Comparison of ENCODE assay signal across 12 cellular contexts in genomic region chr7:92614586-92615237, GRCh38. TPM values are rescaled to one million over a fixed set of nuclear protein-coding genes. Genes with fewer than 3 reads are reported as not detected.
DNase-seq lines count a peak whose midpoint lies in the region; ATAC-seq, FAIRE-seq and TF ChIP-seq lines count a peak whose summit lies in the region.
"Had no signal": no experiment of that assay in that cellular context is flagged by ENCODE, and none has a peak within 500 bp of the region (broad histone marks: within the 10 kb centered on the region; RNA-seq: fewer than 3 reads in every experiment).

No MANE protein-coding gene starts in this region.

- no peak overlapping the region for H2BK5ac ChIP-seq in neuronal stem cell (ENCODE audit: low read length)

- TF ChIP-seq CTCF in BE2C (IDR thresholded peaks at IDR 0.05; ENCODE audit: low read depth, low read length) = no peak
- no peak for TF ChIP-seq CTCF in astrocyte (IDR thresholded peaks at IDR 0.05; ENCODE audit: insufficient read depth, low read depth, low read length)

- H3K4me2 ChIP-seq in astrocyte (ENCODE audit: low read length) (no peak overlapping the region), neuronal stem cell (ENCODE audit: insufficient read depth, low read length, poor library complexity, severe bottlenecking) (no peak overlapping the region)

- no peaks in the 10 kb centered on the region for H3K9me3 Mint-ChIP-seq in astrocyte (ENCODE audit: unreplicated experiment)
- H3K9me3 Mint-ChIP-seq: immature natural killer cell had no signal

- H3K4me1 ChIP-seq in BE2C (peaks cover 5% of the 10 kb centered on the region; the same call in 1 of the 2 replicates), astrocyte (ENCODE audit: insufficient read depth, low read length) (peaks cover 8% of the 10 kb centered on the region), neuronal stem cell (ENCODE audit: control insufficient read depth in 2 of 2, insufficient read depth in 1 of 2, low read depth in 1 of 2, low read length in 2 of 2) (no peaks in the 10 kb centered on the region)
- H3K4me1 ChIP-seq: parathyroid adenoma, upper lobe of right lung had no signal

- H3K14ac ChIP-seq in neuronal stem cell (ENCODE audit: low read length) = no peak overlapping the region

- H3K79me2 ChIP-seq in astrocyte (ENCODE audit: insufficient read depth, low read length) = peaks cover 5% of the 10 kb centered on the region
- H3K79me2 ChIP-seq: parathyroid adenoma had no signal

- DNase-seq in BE2C = peak; percentile 37
- peak; percentile 33 for DNase-seq in NAMALWA (ENCODE audit: low spot score)
- DNase-seq in astrocyte (ENCODE audit: low read depth) = no peak
- no peak for DNase-seq in left colon
- DNase-seq in neuronal stem cell (ENCODE audit: low spot score) = no peak
- DNase-seq: DMS153, immature natural killer cell, upper lobe of right lung had no signal

- H3K9me3 ChIP-seq in BE2C (no peaks in the 10 kb centered on the region), astrocyte (ENCODE audit: insufficient read depth, low read depth, low read length) (no peaks in the 10 kb centered on the region), neuronal stem cell (replicated peaks in 1 of 2; ENCODE audit: control insufficient read depth in 2 of 2, insufficient read depth in 1 of 2, low read depth in 1 of 2, low read length in 2 of 2) (no peaks in the 10 kb centered on the region)
- H3K9me3 ChIP-seq: upper lobe of right lung had no signal

- H3K79me1 ChIP-seq in neuronal stem cell (ENCODE audit: low read depth, low read length) = no peaks in the 10 kb centered on the region

- peaks cover 9% of the 10 kb centered on the region for H4K20me1 ChIP-seq in astrocyte (ENCODE audit: insufficient read depth, low read length)

- H3K36me3 ChIP-seq in BE2C (peaks cover 48% of the 10 kb centered on the region), astrocyte (ENCODE audit: insufficient read depth, low read length) (peaks cover 54% of the 10 kb centered on the region), neuronal stem cell (replicated peaks in 1 of 2; ENCODE audit: control insufficient read depth in 2 of 2, insufficient read depth in 2 of 2, low read length in 2 of 2) (peaks cover 0 to 54% of the 10 kb centered on the region in 2 donors)

- H3K23ac ChIP-seq in neuronal stem cell (ENCODE audit: low read depth, low read length, poor library complexity) = no peak overlapping the region

- no peak overlapping the region for H2BK12ac ChIP-seq in neuronal stem cell (ENCODE audit: low read length)

- no peak for FAIRE-seq in astrocyte (lab: Jason Lieb, UNC)

- H3K4me1 Mint-ChIP-seq in astrocyte (ENCODE audit: low read depth, unreplicated experiment) = peaks cover 14% of the 10 kb centered on the region
- H3K4me1 Mint-ChIP-seq: immature natural killer cell had no signal

- WGBS in neuronal stem cell (ENCODE audit: extremely low coverage in 2 of 2, insufficient read length in 2 of 2, insufficient replicate concordance in 1 of 2), 2 donors = no CpG with 5 or more reads among the region's 7 CpGs

- peak; percentile 40 for ATAC-seq in left colon
- no peak for ATAC-seq in GM18909 (IDR thresholded peaks at IDR 0.05; ENCODE audit: poor library complexity, unreplicated experiment)
- ATAC-seq in GM18498 (IDR thresholded peaks at IDR 0.05; ENCODE audit: unreplicated experiment) = no peak
- no peak for ATAC-seq in HG02938 (IDR thresholded peaks at IDR 0.05; ENCODE audit: unreplicated experiment)
- ATAC-seq: upper lobe of right lung had no signal

- H3K18ac ChIP-seq in neuronal stem cell (ENCODE audit: low read length) = no peak overlapping the region

- no peaks in the 10 kb centered on the region for H3K27me3 ChIP-seq in BE2C
- H3K27me3 ChIP-seq in astrocyte (ENCODE audit: insufficient read depth, low read length) = no peaks in the 10 kb centered on the region
- H3K27me3 ChIP-seq in neuronal stem cell (ENCODE audit: control insufficient read depth in 3 of 3, insufficient read depth in 3 of 3, low read depth in 1 of 3, low read length in 3 of 3) = no peaks in the 10 kb centered on the region
- H3K27me3 ChIP-seq: upper lobe of right lung had no signal

- no peak overlapping the region for H4K8ac ChIP-seq in neuronal stem cell (ENCODE audit: low read depth, low read length)

- H3K27ac Mint-ChIP-seq in astrocyte (ENCODE audit: unreplicated experiment) = peak overlapping the region; percentile 59

- no peak overlapping the region for H2BK120ac ChIP-seq in neuronal stem cell (ENCODE audit: low read depth, low read length)

- H4K91ac ChIP-seq in neuronal stem cell (ENCODE audit: low read depth, low read length, poor library complexity) = no peak overlapping the region

- H3K4me3 ChIP-seq in BE2C (ENCODE audit: low read depth, low read length) = no peak overlapping the region
- H3K4me3 ChIP-seq in astrocyte (ENCODE audit: insufficient read depth, low read depth, low read length) = no peak overlapping the region
- no peak overlapping the region for H3K4me3 ChIP-seq in neuronal stem cell (ENCODE audit: low read length in 2 of 2)
- H3K4me3 ChIP-seq: upper lobe of right lung had no signal

- H3K9ac ChIP-seq in astrocyte (ENCODE audit: low read length) = no peak overlapping the region
- H3K9ac ChIP-seq in neuronal stem cell (ENCODE audit: low read depth, low read length, poor library complexity) = no peak overlapping the region
- H3K9ac ChIP-seq: parathyroid adenoma had no signal

- H2AFZ ChIP-seq in astrocyte (ENCODE audit: low read depth, low read length) = no peak overlapping the region
- H2AFZ ChIP-seq in neuronal stem cell (ENCODE audit: low read length) = no peak overlapping the region
- H2AFZ ChIP-seq: parathyroid adenoma had no signal

- no peak overlapping the region for H3K4me3 Mint-ChIP-seq in astrocyte (ENCODE audit: unreplicated experiment)
- H3K4me3 Mint-ChIP-seq: immature natural killer cell had no signal

- H3K27ac ChIP-seq in astrocyte (ENCODE audit: low read depth, low read length) = no peak overlapping the region
- H3K27ac ChIP-seq in neuronal stem cell (replicated peaks; ENCODE audit: low read length) = no peak overlapping the region
- H3K27ac ChIP-seq: parathyroid adenoma, upper lobe of right lung had no signal

- no peak overlapping the region for H2BK15ac ChIP-seq in neuronal stem cell (ENCODE audit: low read length)

- peaks cover 16% of the 10 kb centered on the region for H3K36me3 Mint-ChIP-seq in astrocyte (ENCODE audit: low read depth, unreplicated experiment)

- H3K27me3 Mint-ChIP-seq in astrocyte (ENCODE audit: low read depth, unreplicated experiment) = no peaks in the 10 kb centered on the region

- H3K4ac ChIP-seq in neuronal stem cell (ENCODE audit: low read length) = no peak overlapping the region

- intact Hi-C loops in left colon (cut with DNase I, micrococcal nuclease) = loop anchor here (10.0 kb wide), 1 partner anchor 440 kb away; no protein-coding TSS in a partner anchor

- no peak overlapping the region for H2AK5ac ChIP-seq in neuronal stem cell (ENCODE audit: low read depth, low read length)

RNA-seq across cellular contexts. Expression of gene FAM133B, which starts 24.5 kb away (rescaled TPM):
- polyA plus RNA-seq in BE2C (2012; ENCODE audit: insufficient read depth, insufficient read length, low read depth) = 30.4 TPM
- total RNA-seq in astrocyte (20.4 and 26.1 TPM in 2 replicates), left colon (10 to 100 TPM; 17.9 to 19.8 TPM)
- polyA plus RNA-seq in neuronal stem cell (2013, experiment 1 of 2) = 91.8 TPM
- polyA plus RNA-seq in neuronal stem cell (2013, experiment 2 of 2) = 97.5 TPM

Comparison
In these comparisons a context has a peak if more than half of its experiments do, and no peak if none do; other contexts are left out.
1. DNase-seq: peak in BE2C (single experiment) and NAMALWA (single experiment); none in astrocyte (single experiment), left colon (0 of 2) and neuronal stem cell (single experiment).